In genomic region chr13:67147257-67148218, GRCh38 we compare ENCODE assay signal across 10 cellular contexts.
A peak's percentile ranks its signal among the peaks of the same experiment; 100 is the strongest.
DNase-seq lines count a peak whose midpoint lies in the region; ATAC-seq, FAIRE-seq and TF ChIP-seq lines count a peak whose summit lies in the region.
"Had no signal": no experiment of that assay in that cellular context is flagged by ENCODE, and none has a peak within 500 bp of the region (broad histone marks: within the 10 kb centered on the region; RNA-seq: fewer than 3 reads in every experiment).

No MANE protein-coding gene starts in this region.

- peak; percentile 53 to 78 (median 66) for ATAC-seq in right lobe of liver

- no peak for TF ChIP-seq CTCF in right lobe of liver (IDR thresholded peaks at IDR 0.05)

- H3K9me3 ChIP-seq in right lobe of liver = no peaks in the 10 kb centered on the region
- no peaks in the 10 kb centered on the region for H3K9me3 ChIP-seq in small intestine (ENCODE audit: control insufficient read depth, low read depth)

- 46% methylated on average over 7 of the region's 7 CpGs for WGBS in right lobe of liver (ENCODE audit: insufficient coverage, low coverage, low lambda C conversion rate, missing lambda C conversion rate)
- WGBS in small intestine, 3 donors = 54 to 79% (median 65%) methylated on average over 7 of the region's 7 CpGs

- FAIRE-seq in small intestine (lab: Jason Lieb, UNC) = no peak

- H3K4me3 ChIP-seq in right lobe of liver (no peak overlapping the region), small intestine (ENCODE audit: low read depth in 1 of 2, low read length in 2 of 2) (no peak overlapping the region)

- in situ Hi-C loops in ACHN (cut with HindIII; ENCODE audit: low pct_ligation_motif_present, low pct_unique_long_range_greater_than_20kb, low sequenced_read_pairs) = no loop called here

- intact Hi-C loops in right lobe of liver (cut with DNase I) (no loop called here), posterior vena cava (cut with DNase I) (no loop called here)

- peak; percentile 28 for DNase-seq in ACHN
- peak; percentile 58 for DNase-seq in HT1080 (ENCODE audit: low read depth)
- DNase-seq in dedifferentiated amniotic fluid mesenchymal stem cell (ENCODE audit: extremely low spot score) = peak; percentile 62
- DNase-seq in right lobe of liver = no peak
- no peak for DNase-seq in small intestine
- DNase-seq in germinal center (ENCODE audit: low spot score) = no peak
- no peak for DNase-seq in posterior vena cava (ENCODE audit: low spot score)
- DNase-seq in stimulated activated CD4-positive, alpha-beta T cell treated with anti-CD3 and anti-CD28 coated beads, Interleukin-4, amount 100 ng/mL, for 4 hours = no peak
- DNase-seq: activated naive CD4-positive, alpha-beta T cell treated with anti-CD3 and anti-CD28 coated beads, Interleukin-2, amount 10 ng/mL, durations not matched to agents 7 days and 5 days; CD4-positive, alpha-beta memory T cell had no signal

- no peaks in the 10 kb centered on the region for H3K4me1 ChIP-seq in right lobe of liver
- H3K4me1 ChIP-seq in small intestine (ENCODE audit: control insufficient read depth in 2 of 2, insufficient read depth in 1 of 2, low read depth in 1 of 2, low read length in 1 of 2) = no peaks in the 10 kb centered on the region

- H3K27me3 ChIP-seq in right lobe of liver = no peaks in the 10 kb centered on the region
- H3K27me3 ChIP-seq in small intestine (ENCODE audit: control insufficient read depth in 2 of 2, insufficient read depth in 2 of 2, low read length in 2 of 2) = no peaks in the 10 kb centered on the region

- H3K36me3 ChIP-seq in right lobe of liver (no peaks in the 10 kb centered on the region), small intestine (ENCODE audit: control insufficient read depth in 2 of 2, insufficient read depth in 2 of 2, low read length in 2 of 2) (no peaks in the 10 kb centered on the region)

- no peak for TF ChIP-seq POLR2A in right lobe of liver (IDR thresholded peaks at IDR 0.05)

- H3K27ac ChIP-seq in right lobe of liver (no peak overlapping the region), small intestine (ENCODE audit: low read depth in 1 of 2, low read length in 1 of 2) (peak overlapping the region in 1 of 2 donors; percentile 34)

Comparison
In these comparisons a context has a peak if more than half of its experiments do, and no peak if none do; other contexts are left out.
1. DNase-seq: peak in ACHN (single experiment), HT1080 (single experiment) and dedifferentiated amniotic fluid mesenchymal stem cell (single experiment); none in right lobe of liver (0 of 3), small intestine (single experiment), germinal center (single experiment), posterior vena cava (single experiment) and stimulated activated CD4-positive, alpha-beta T cell treated with anti-CD3 and anti-CD28 coated beads, Interleukin-4, amount 100 ng/mL, for 4 hours (0 of 2).